Comparison of ENCODE assay signal across 8 cellular contexts in the genomic region with DNA sequence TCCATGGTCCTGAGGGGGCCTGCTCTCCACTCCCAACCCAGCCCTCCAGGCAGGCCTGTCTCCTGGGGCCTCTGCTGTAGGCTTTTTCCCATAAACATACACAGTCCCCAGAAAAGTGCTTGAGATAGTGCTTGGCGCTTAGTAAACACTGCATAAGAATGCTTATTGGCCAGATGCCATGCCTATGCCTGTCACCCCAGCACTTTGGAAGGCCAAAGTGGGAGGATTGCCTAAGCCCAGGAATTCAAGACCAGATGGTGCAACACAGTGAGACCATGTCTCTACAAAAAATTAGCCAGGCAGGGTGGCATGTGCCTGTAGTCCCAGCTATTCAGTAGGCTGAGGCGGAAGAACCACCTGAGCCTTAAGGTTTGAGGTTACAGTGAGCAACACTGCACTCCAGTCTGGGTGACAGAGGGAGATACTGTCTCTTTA. TPM values are rescaled to one million over a fixed set of nuclear protein-coding genes. Genes with fewer than 3 reads are reported as not detected.
DNase-seq lines count a peak whose midpoint lies in the region; ATAC-seq and TF ChIP-seq lines count a peak whose summit lies in the region.

No MANE protein-coding gene starts in this region.

- no peaks in the 10 kb centered on the region for H3K36me3 ChIP-seq in spleen

- no peak overlapping the region for H3K4me3 ChIP-seq in spleen
- no peak overlapping the region for H3K4me3 ChIP-seq in lower leg skin (ENCODE audit: low read depth, poor library complexity, severe bottlenecking)

- no peak for TF ChIP-seq CTCF in spleen (IDR thresholded peaks at IDR 0.05 in 8 of 11, conservative IDR thresholded peaks at IDR 0.05 in 3 of 11)
- no peak for TF ChIP-seq CTCF in lower leg skin (IDR thresholded peaks at IDR 0.05)

- DNase-seq in Right ventricle myocardium superior (no peak), cardiac septum (ENCODE audit: low spot score) (no peak), T1000 (lab: John Stamatoyannopoulos, UW) (peak; percentile 34), left ventricle myocardium superior (no peak), NCI-H2081 treated with DMSO at 0.1 percent for 48 hours (lab: John Stamatoyannopoulos, UW) (no peak), spleen (no peak), lower leg skin (ENCODE audit: low spot score in 2 of 2) (no peak)

- TF ChIP-seq POLR2A in spleen (IDR thresholded peaks at IDR 0.05) (no peak), lower leg skin (IDR thresholded peaks at IDR 0.05) (no peak)

- no peak overlapping the region for H3K27ac ChIP-seq in spleen

- no peaks in the 10 kb centered on the region for H3K4me1 ChIP-seq in spleen

- WGBS in spleen, 5 donors: 75 to 100% (median 94%) methylated on average over 2 of the region's 2 CpGs
- WGBS in lower leg skin, 2 donors: 46 to 58% methylated on average over 2 of the region's 2 CpGs

- peak; percentile 85 for ATAC-seq in Right ventricle myocardium superior (ENCODE audit: poor library complexity)
- peak; percentile 74 for ATAC-seq in left ventricle myocardium superior
- no peak for ATAC-seq in GM21717 (IDR thresholded peaks at IDR 0.05; ENCODE audit: unreplicated experiment)

- H3K9me3 ChIP-seq in spleen: no peaks in the 10 kb centered on the region

- intact Hi-C loops in Right ventricle myocardium superior (cut with DNase I) (no loop called here), cardiac septum (cut with DNase I) (no loop called here), left ventricle myocardium superior (cut with micrococcal nuclease) (no loop called here), spleen (cut with DNase I; ENCODE audit: low total_unique reads) (no loop called here), lower leg skin (cut with DNase I; ENCODE audit: low total_unique reads) (no loop called here)

- no peaks in the 10 kb centered on the region for H3K27me3 ChIP-seq in spleen (replicated peaks in 1 of 7)

RNA-seq across cellular contexts. Expression of a gene that starts 24.6 kb away (rescaled TPM):
- total RNA-seq in Right ventricle myocardium superior (8.8 TPM), cardiac septum (11.7 TPM), left ventricle myocardium superior (10.6 TPM), spleen (10 to 100 TPM; 30.9 to 45.1 (median 39.3) TPM), lower leg skin (10 to 100 TPM; 14.6 to 29.0 (median 27.9) TPM)
- 10 to 100 TPM; 24.6 to 56.4 (median 51.2) TPM for polyA plus RNA-seq in spleen
